32 cellular contexts compared by ENCODE assay signal in the genomic region with DNA sequence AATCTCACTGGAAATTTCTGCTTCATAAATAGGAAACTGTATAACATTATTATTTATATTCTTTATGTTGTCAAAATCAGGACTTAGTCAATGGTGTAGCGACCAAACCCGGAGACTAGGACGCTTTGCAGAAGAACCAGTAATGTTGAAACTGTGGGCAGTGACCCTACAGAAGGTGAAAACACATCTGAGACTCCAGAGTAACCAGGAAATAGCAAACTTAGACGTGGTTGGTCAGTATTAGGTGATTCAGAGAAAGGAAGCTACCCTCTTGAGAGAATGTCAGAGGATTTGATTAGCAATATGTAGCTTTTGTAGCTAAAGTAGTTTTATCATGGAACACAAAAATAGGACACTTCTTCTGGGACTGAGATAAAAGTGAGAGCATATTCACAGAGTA.
"Had no signal": no experiment of that assay in that cellular context is flagged by ENCODE, and none has a peak within 500 bp of the region (broad histone marks: within the 10 kb centered on the region; RNA-seq: fewer than 3 reads in every experiment).

No MANE protein-coding gene starts in this region.

- H3K36me3 ChIP-seq: ascending aorta, gastrocnemius medialis, right atrium auricular region, stomach, thyroid gland, upper lobe of left lung, vagina had no signal

- H3K27ac Mint-ChIP-seq: activated naive CD4-positive, alpha-beta T cell treated with anti-CD3 and anti-CD28 coated beads, Interleukin-2, amount 10 ng/mL, durations not matched to agents 7 days and 5 days; activated naive CD8-positive, alpha-beta T cell treated with anti-CD3 and anti-CD28 coated beads, Interleukin-2, amount 10 ng/mL, durations not matched to agents 7 days and 5 days; brain; dendritic cell treated with granulocyte-macrophage colony-stimulating factor and Interleukin-4, amounts not matched to agents 40 ng/mL and 50 ng/mL, for 4 days; memory B cell; naive thymus-derived CD4-positive, alpha-beta T cell; stimulated activated memory B cell treated with anti-CD40 and anti-IgM and Interleukin-4, amounts not matched to agents 10 μg/mL and 1 μg/mL and 100 μg/mL, for 72 hours had no signal

- H3K4me3 Mint-ChIP-seq: activated naive CD4-positive, alpha-beta T cell treated with anti-CD3 and anti-CD28 coated beads, Interleukin-2, amount 10 ng/mL, durations not matched to agents 7 days and 5 days; activated naive CD8-positive, alpha-beta T cell treated with anti-CD3 and anti-CD28 coated beads, Interleukin-2, amount 10 ng/mL, durations not matched to agents 7 days and 5 days; brain; dendritic cell treated with granulocyte-macrophage colony-stimulating factor and Interleukin-4, amounts not matched to agents 40 ng/mL and 50 ng/mL, for 4 days; memory B cell; naive thymus-derived CD4-positive, alpha-beta T cell; stimulated activated memory B cell treated with anti-CD40 and anti-IgM and Interleukin-4, amounts not matched to agents 10 μg/mL and 1 μg/mL and 100 μg/mL, for 72 hours had no signal

- H3K27ac ChIP-seq: ascending aorta, gastrocnemius medialis, hepatocyte, parathyroid adenoma, psoas muscle, right atrium auricular region, stomach, thyroid gland, upper lobe of left lung, vagina had no signal

- H3K4me1 ChIP-seq: ascending aorta, gastrocnemius medialis, parathyroid adenoma, psoas muscle, right atrium auricular region, thyroid gland, upper lobe of left lung, vagina had no signal

- H3K9me3 Mint-ChIP-seq: activated naive CD4-positive, alpha-beta T cell treated with anti-CD3 and anti-CD28 coated beads, Interleukin-2, amount 10 ng/mL, durations not matched to agents 7 days and 5 days; activated naive CD8-positive, alpha-beta T cell treated with anti-CD3 and anti-CD28 coated beads, Interleukin-2, amount 10 ng/mL, durations not matched to agents 7 days and 5 days; brain; stimulated activated memory B cell treated with anti-CD40 and anti-IgM and Interleukin-4, amounts not matched to agents 10 μg/mL and 1 μg/mL and 100 μg/mL, for 72 hours had no signal

- H3K27me3 ChIP-seq: ascending aorta, gastrocnemius medialis, hepatocyte, right atrium auricular region, stomach, thyroid gland, upper lobe of left lung, vagina had no signal

- H3K4me1 Mint-ChIP-seq: activated naive CD4-positive, alpha-beta T cell treated with anti-CD3 and anti-CD28 coated beads, Interleukin-2, amount 10 ng/mL, durations not matched to agents 7 days and 5 days; activated naive CD8-positive, alpha-beta T cell treated with anti-CD3 and anti-CD28 coated beads, Interleukin-2, amount 10 ng/mL, durations not matched to agents 7 days and 5 days; brain; memory B cell; naive thymus-derived CD4-positive, alpha-beta T cell; stimulated activated memory B cell treated with anti-CD40 and anti-IgM and Interleukin-4, amounts not matched to agents 10 μg/mL and 1 μg/mL and 100 μg/mL, for 72 hours had no signal

- H3K4me3 ChIP-seq: ascending aorta, gastrocnemius medialis, hepatocyte, psoas muscle, right atrium auricular region, smooth muscle cell, stomach, thyroid gland, upper lobe of left lung, vagina had no signal

- DNase-seq: activated CD4-positive, alpha-beta T cell treated with anti-CD3 and anti-CD28 coated beads for 4 hours; activated CD4-positive, alpha-beta T cell treated with anti-CD3 and anti-CD28 coated beads, Interleukin-2, amount 50 U/mL, for 4 hours; activated CD4-positive, CD25-positive, alpha-beta regulatory T cell; activated effector memory CD4-positive, alpha-beta T cell treated with anti-CD3 and anti-CD28 coated beads, Interleukin-2, amount 50 U/mL, for 16 hours; activated naive CD4-positive, alpha-beta T cell treated with anti-CD3 and anti-CD28 coated beads, Interleukin-2, amount 10 ng/mL, durations not matched to agents 7 days and 5 days; activated naive CD8-positive, alpha-beta T cell treated with anti-CD3 and anti-CD28 coated beads, Interleukin-2, amount 10 ng/mL, durations not matched to agents 7 days and 5 days; activated T-cell treated with anti-CD3 and anti-CD28 coated beads for 4 hours; effector CD8-positive, alpha-beta T cell; erythroblast; gastrocnemius medialis; glutamatergic neuron; kidney; midbrain; naive thymus-derived CD4-positive, alpha-beta T cell; psoas muscle; stimulated activated CD4-positive, alpha-beta T cell treated with anti-CD3 and anti-CD28 coated beads, Interleukin-1b, Interleukin-23, amount 100 ng/mL, for 48 hours; stimulated activated CD4-positive, alpha-beta T cell treated with anti-CD3 and anti-CD28 coated beads, Interleukin-4, amount 100 ng/mL, for 4 hours; stimulated activated CD8-positive, alpha-beta memory T cell treated with anti-CD3 and anti-CD28 coated beads, Interleukin-4, amount 100 ng/mL, for 48 hours; stomach; thyroid gland; upper lobe of left lung had no signal

- H3K36me3 Mint-ChIP-seq: activated naive CD4-positive, alpha-beta T cell treated with anti-CD3 and anti-CD28 coated beads, Interleukin-2, amount 10 ng/mL, durations not matched to agents 7 days and 5 days; activated naive CD8-positive, alpha-beta T cell treated with anti-CD3 and anti-CD28 coated beads, Interleukin-2, amount 10 ng/mL, durations not matched to agents 7 days and 5 days; brain; memory B cell; naive thymus-derived CD4-positive, alpha-beta T cell; stimulated activated memory B cell treated with anti-CD40 and anti-IgM and Interleukin-4, amounts not matched to agents 10 μg/mL and 1 μg/mL and 100 μg/mL, for 72 hours had no signal

- H3K27me3 Mint-ChIP-seq: activated naive CD4-positive, alpha-beta T cell treated with anti-CD3 and anti-CD28 coated beads, Interleukin-2, amount 10 ng/mL, durations not matched to agents 7 days and 5 days; activated naive CD8-positive, alpha-beta T cell treated with anti-CD3 and anti-CD28 coated beads, Interleukin-2, amount 10 ng/mL, durations not matched to agents 7 days and 5 days; dendritic cell treated with granulocyte-macrophage colony-stimulating factor and Interleukin-4, amounts not matched to agents 40 ng/mL and 50 ng/mL, for 4 days; memory B cell; naive thymus-derived CD4-positive, alpha-beta T cell; stimulated activated memory B cell treated with anti-CD40 and anti-IgM and Interleukin-4, amounts not matched to agents 10 μg/mL and 1 μg/mL and 100 μg/mL, for 72 hours had no signal

- H3K9ac ChIP-seq: parathyroid adenoma had no signal

- H3K4me2 ChIP-seq: hepatocyte, smooth muscle cell had no signal

- H2AFZ ChIP-seq: hepatocyte, parathyroid adenoma had no signal

- FAIRE-seq: endometrium, kidney had no signal

- ATAC-seq: gastrocnemius medialis; naive thymus-derived CD4-positive, alpha-beta T cell; psoas muscle; stimulated activated memory B cell treated with anti-CD40 and anti-IgM and Interleukin-4, amounts not matched to agents 10 μg/mL and 1 μg/mL and 100 μg/mL, for 72 hours had no signal

- H3K79me2 ChIP-seq: hepatocyte, parathyroid adenoma had no signal

- H3K9me3 ChIP-seq: ascending aorta, gastrocnemius medialis, psoas muscle, right atrium auricular region, stomach, thyroid gland, upper lobe of left lung, vagina had no signal
